Comparison of ENCODE assay signal across 1 cellular context in genomic region chr11:59173964-59174663, GRCh38.
TF ChIP-seq lines count a peak whose summit lies in the region.

No MANE protein-coding gene starts in this region.

TF ChIP-seq in HepG2, 621 proteins besides CTCF, POLR2A, EP300 and RAD21 (continued from another document and continues in another):
- TF ChIP-seq, protein P1, sequence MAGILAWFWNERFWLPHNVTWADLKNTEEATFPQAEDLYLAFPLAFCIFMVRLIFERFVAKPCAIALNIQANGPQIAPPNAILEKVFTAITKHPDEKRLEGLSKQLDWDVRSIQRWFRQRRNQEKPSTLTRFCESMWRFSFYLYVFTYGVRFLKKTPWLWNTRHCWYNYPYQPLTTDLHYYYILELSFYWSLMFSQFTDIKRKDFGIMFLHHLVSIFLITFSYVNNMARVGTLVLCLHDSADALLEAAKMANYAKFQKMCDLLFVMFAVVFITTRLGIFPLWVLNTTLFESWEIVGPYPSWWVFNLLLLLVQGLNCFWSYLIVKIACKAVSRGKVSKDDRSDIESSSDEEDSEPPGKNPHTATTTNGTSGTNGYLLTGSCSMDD (CRISPR knock-in tag; IDR thresholded peaks at IDR 0.05), result no peak
- TF ChIP-seq, protein P2, sequence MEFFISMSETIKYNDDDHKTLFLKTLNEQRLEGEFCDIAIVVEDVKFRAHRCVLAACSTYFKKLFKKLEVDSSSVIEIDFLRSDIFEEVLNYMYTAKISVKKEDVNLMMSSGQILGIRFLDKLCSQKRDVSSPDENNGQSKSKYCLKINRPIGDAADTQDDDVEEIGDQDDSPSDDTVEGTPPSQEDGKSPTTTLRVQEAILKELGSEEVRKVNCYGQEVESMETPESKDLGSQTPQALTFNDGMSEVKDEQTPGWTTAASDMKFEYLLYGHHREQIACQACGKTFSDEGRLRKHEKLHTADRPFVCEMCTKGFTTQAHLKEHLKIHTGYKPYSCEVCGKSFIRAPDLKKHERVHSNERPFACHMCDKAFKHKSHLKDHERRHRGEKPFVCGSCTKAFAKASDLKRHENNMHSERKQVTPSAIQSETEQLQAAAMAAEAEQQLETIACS (CRISPR knock-in tag; IDR thresholded peaks at IDR 0.05), result no peak
- TF ChIP-seq SALL1 (CRISPR knock-in tag; IDR thresholded peaks at IDR 0.05) (no peak), SNAI1 (CRISPR knock-in tag; IDR thresholded peaks at IDR 0.05; ENCODE audit: borderline replicate concordance) (no peak), CBX2 (IDR thresholded peaks at IDR 0.05; ENCODE audit: low read depth, low read length) (no peak), CBX2 (CRISPR knock-in tag; IDR thresholded peaks at IDR 0.05; ENCODE audit: low read depth) (no peak), FOXA1 (IDR thresholded peaks at IDR 0.05) (no peak), FOXA1 (CRISPR knock-in tag; IDR thresholded peaks at IDR 0.05) (no peak; the same call in 1 of the 2 replicates), SAP130 (CRISPR knock-in tag; IDR thresholded peaks at IDR 0.05; ENCODE audit: low read depth) (peak; percentile 74), ZFP82 (CRISPR knock-in tag; IDR thresholded peaks at IDR 0.05; ENCODE audit: borderline replicate concordance) (no peak), CBX1 (IDR thresholded peaks at IDR 0.05; ENCODE audit: low read depth) (no peak), BCLAF1 (IDR thresholded peaks at IDR 0.05) (no peak), FIP1L1 (IDR thresholded peaks at IDR 0.05; ENCODE audit: borderline replicate concordance, insufficient read depth, low read depth, low read length) (no peak), KDM4B (CRISPR knock-in tag; IDR thresholded peaks at IDR 0.05) (peak; percentile 55; the same call in 1 of the 2 replicates), FOXO1 (CRISPR knock-in tag; IDR thresholded peaks at IDR 0.05) (no peak), FLYWCH1 (CRISPR knock-in tag; IDR thresholded peaks at IDR 0.05) (no peak), ZNF251 (CRISPR knock-in tag; IDR thresholded peaks at IDR 0.05) (no peak), ZNF746 (CRISPR knock-in tag; IDR thresholded peaks at IDR 0.05) (peak; percentile 100), ZNF782 (CRISPR knock-in tag; IDR thresholded peaks at IDR 0.05; ENCODE audit: borderline replicate concordance) (no peak; the same call in 1 of the 2 replicates), ZFYVE20 (CRISPR knock-in tag; IDR thresholded peaks at IDR 0.05; ENCODE audit: borderline replicate concordance, low read depth) (no peak), TCF12 (IDR thresholded peaks at IDR 0.05) (no peak), TCF12 (CRISPR knock-in tag; IDR thresholded peaks at IDR 0.05) (no peak), NFRKB (IDR thresholded peaks at IDR 0.05) (no peak), MEF2D (CRISPR knock-in tag; IDR thresholded peaks at IDR 0.05) (no peak), SMC3 (IDR thresholded peaks at IDR 0.05; ENCODE audit: low read length) (peak; percentile 36; the same call in 1 of the 2 replicates), TEAD2 (CRISPR knock-in tag; IDR thresholded peaks at IDR 0.05) (no peak), GMEB2 (CRISPR knock-in tag; IDR thresholded peaks at IDR 0.05; ENCODE audit: low read depth) (no peak), POLR2AphosphoS2 (IDR thresholded peaks at IDR 0.05; ENCODE audit: low read depth, low read length) (no peak), KAT7 (CRISPR knock-in tag; IDR thresholded peaks at IDR 0.05; ENCODE audit: borderline replicate concordance) (no peak), ISL2 (CRISPR knock-in tag; IDR thresholded peaks at IDR 0.05) (no peak), POLR2G (IDR thresholded peaks at IDR 0.05; ENCODE audit: low read depth, low read length) (no peak), DR1 (CRISPR knock-in tag; IDR thresholded peaks at IDR 0.05) (no peak), AGO1 (IDR thresholded peaks at IDR 0.05; ENCODE audit: low read depth, low read length, poor library complexity, severe bottlenecking) (no peak), ZFP36 (IDR thresholded peaks at IDR 0.05; ENCODE audit: borderline replicate concordance, low read depth, low read length, partially characterized antibody) (no peak), TCF7L2 (IDR thresholded peaks at IDR 0.05; ENCODE audit: low read depth, low read length) (no peak), MAF1 (CRISPR knock-in tag; IDR thresholded peaks at IDR 0.05; ENCODE audit: borderline replicate concordance) (no peak), SIX4 (CRISPR knock-in tag; IDR thresholded peaks at IDR 0.05) (0 out of 2 replicates have a peak, but pooled peaks have one; percentile 33), MEIS2 (CRISPR knock-in tag; IDR thresholded peaks at IDR 0.05) (no peak; the same call in 1 of the 2 replicates), TFDP1 (CRISPR knock-in tag; IDR thresholded peaks at IDR 0.05; ENCODE audit: borderline replicate concordance) (0 out of 2 replicates have a peak, but pooled peaks have one; percentile 39), BORCS8-MEF2B (CRISPR knock-in tag; IDR thresholded peaks at IDR 0.05) (no peak)
- TF ChIP-seq, protein P3, sequence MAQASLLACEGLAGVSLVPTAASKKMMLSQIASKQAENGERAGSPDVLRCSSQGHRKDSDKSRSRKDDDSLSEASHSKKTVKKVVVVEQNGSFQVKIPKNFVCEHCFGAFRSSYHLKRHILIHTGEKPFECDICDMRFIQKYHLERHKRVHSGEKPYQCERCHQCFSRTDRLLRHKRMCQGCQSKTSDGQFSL (CRISPR knock-in tag; IDR thresholded peaks at IDR 0.05), result no peak
- TF ChIP-seq, protein P4, sequence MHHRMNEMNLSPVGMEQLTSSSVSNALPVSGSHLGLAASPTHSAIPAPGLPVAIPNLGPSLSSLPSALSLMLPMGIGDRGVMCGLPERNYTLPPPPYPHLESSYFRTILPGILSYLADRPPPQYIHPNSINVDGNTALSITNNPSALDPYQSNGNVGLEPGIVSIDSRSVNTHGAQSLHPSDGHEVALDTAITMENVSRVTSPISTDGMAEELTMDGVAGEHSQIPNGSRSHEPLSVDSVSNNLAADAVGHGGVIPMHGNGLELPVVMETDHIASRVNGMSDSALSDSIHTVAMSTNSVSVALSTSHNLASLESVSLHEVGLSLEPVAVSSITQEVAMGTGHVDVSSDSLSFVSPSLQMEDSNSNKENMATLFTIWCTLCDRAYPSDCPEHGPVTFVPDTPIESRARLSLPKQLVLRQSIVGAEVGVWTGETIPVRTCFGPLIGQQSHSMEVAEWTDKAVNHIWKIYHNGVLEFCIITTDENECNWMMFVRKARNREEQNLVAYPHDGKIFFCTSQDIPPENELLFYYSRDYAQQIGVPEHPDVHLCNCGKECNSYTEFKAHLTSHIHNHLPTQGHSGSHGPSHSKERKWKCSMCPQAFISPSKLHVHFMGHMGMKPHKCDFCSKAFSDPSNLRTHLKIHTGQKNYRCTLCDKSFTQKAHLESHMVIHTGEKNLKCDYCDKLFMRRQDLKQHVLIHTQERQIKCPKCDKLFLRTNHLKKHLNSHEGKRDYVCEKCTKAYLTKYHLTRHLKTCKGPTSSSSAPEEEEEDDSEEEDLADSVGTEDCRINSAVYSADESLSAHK (CRISPR knock-in tag; IDR thresholded peaks at IDR 0.05; ENCODE audit: borderline replicate concordance), result no peak
- TF ChIP-seq, protein P5, sequence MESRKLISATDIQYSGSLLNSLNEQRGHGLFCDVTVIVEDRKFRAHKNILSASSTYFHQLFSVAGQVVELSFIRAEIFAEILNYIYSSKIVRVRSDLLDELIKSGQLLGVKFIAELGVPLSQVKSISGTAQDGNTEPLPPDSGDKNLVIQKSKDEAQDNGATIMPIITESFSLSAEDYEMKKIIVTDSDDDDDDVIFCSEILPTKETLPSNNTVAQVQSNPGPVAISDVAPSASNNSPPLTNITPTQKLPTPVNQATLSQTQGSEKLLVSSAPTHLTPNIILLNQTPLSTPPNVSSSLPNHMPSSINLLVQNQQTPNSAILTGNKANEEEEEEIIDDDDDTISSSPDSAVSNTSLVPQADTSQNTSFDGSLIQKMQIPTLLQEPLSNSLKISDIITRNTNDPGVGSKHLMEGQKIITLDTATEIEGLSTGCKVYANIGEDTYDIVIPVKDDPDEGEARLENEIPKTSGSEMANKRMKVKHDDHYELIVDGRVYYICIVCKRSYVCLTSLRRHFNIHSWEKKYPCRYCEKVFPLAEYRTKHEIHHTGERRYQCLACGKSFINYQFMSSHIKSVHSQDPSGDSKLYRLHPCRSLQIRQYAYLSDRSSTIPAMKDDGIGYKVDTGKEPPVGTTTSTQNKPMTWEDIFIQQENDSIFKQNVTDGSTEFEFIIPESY (CRISPR knock-in tag; IDR thresholded peaks at IDR 0.05), result 0 out of 2 replicates have a peak, but pooled peaks have one; percentile 21
- TF ChIP-seq, protein P6, sequence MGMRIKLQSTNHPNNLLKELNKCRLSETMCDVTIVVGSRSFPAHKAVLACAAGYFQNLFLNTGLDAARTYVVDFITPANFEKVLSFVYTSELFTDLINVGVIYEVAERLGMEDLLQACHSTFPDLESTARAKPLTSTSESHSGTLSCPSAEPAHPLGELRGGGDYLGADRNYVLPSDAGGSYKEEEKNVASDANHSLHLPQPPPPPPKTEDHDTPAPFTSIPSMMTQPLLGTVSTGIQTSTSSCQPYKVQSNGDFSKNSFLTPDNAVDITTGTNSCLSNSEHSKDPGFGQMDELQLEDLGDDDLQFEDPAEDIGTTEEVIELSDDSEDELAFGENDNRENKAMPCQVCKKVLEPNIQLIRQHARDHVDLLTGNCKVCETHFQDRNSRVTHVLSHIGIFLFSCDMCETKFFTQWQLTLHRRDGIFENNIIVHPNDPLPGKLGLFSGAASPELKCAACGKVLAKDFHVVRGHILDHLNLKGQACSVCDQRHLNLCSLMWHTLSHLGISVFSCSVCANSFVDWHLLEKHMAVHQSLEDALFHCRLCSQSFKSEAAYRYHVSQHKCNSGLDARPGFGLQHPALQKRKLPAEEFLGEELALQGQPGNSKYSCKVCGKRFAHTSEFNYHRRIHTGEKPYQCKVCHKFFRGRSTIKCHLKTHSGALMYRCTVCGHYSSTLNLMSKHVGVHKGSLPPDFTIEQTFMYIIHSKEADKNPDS (CRISPR knock-in tag; IDR thresholded peaks at IDR 0.05), result no peak
- TF ChIP-seq, protein P7, sequence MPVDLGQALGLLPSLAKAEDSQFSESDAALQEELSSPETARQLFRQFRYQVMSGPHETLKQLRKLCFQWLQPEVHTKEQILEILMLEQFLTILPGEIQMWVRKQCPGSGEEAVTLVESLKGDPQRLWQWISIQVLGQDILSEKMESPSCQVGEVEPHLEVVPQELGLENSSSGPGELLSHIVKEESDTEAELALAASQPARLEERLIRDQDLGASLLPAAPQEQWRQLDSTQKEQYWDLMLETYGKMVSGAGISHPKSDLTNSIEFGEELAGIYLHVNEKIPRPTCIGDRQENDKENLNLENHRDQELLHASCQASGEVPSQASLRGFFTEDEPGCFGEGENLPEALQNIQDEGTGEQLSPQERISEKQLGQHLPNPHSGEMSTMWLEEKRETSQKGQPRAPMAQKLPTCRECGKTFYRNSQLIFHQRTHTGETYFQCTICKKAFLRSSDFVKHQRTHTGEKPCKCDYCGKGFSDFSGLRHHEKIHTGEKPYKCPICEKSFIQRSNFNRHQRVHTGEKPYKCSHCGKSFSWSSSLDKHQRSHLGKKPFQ (CRISPR knock-in tag; IDR thresholded peaks at IDR 0.05; ENCODE audit: insufficient replicate concordance), result no peak
- TF ChIP-seq, protein P8, sequence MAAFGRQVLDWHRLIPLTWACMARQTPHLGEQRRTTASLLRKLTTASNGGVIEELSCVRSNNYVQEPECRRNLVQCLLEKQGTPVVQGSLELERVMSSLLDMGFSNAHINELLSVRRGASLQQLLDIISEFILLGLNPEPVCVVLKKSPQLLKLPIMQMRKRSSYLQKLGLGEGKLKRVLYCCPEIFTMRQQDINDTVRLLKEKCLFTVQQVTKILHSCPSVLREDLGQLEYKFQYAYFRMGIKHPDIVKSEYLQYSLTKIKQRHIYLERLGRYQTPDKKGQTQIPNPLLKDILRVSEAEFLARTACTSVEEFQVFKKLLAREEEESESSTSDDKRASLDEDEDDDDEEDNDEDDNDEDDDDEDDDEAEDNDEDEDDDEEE (CRISPR knock-in tag; IDR thresholded peaks at IDR 0.05), result no peak
- TF ChIP-seq, protein P9, sequence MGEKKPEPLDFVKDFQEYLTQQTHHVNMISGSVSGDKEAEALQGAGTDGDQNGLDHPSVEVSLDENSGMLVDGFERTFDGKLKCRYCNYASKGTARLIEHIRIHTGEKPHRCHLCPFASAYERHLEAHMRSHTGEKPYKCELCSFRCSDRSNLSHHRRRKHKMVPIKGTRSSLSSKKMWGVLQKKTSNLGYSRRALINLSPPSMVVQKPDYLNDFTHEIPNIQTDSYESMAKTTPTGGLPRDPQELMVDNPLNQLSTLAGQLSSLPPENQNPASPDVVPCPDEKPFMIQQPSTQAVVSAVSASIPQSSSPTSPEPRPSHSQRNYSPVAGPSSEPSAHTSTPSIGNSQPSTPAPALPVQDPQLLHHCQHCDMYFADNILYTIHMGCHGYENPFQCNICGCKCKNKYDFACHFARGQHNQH (CRISPR knock-in tag; IDR thresholded peaks at IDR 0.05), result no peak
